ENCODE assay signal across 9 cellular contexts in genomic region chr1:11157867-11158266, GRCh38. TPM values are rescaled to one million over a fixed set of nuclear protein-coding genes. Genes with fewer than 3 reads are reported as not detected.
DNase-seq lines count a peak whose midpoint lies in the region; ATAC-seq, FAIRE-seq and TF ChIP-seq lines count a peak whose summit lies in the region.
"Had no signal": no experiment of that assay in that cellular context is flagged by ENCODE, and none has a peak within 500 bp of the region (broad histone marks: within the 10 kb centered on the region; RNA-seq: fewer than 3 reads in every experiment).

No MANE protein-coding gene starts in this region.

- H3K27me3 Mint-ChIP-seq in effector memory CD8-positive, alpha-beta T cell: no peaks in the 10 kb centered on the region

- H3K4me3 Mint-ChIP-seq in effector memory CD8-positive, alpha-beta T cell: no peak overlapping the region

- intact Hi-C loops in ovary (cut with DNase I): no loop called here

- no peak for TF ChIP-seq CTCF in ovary (IDR thresholded peaks at IDR 0.05)

- H3K4me1 ChIP-seq in ovary (ENCODE audit: insufficient read depth): peaks cover 21% of the 10 kb centered on the region

- peak overlapping the region in 1 of 2 donors; percentile 38 for H3K27ac ChIP-seq in ovary

- H3K27ac Mint-ChIP-seq in effector memory CD8-positive, alpha-beta T cell: peak overlapping the region; percentile 16 to 53

- H3K4me3 ChIP-seq in ovary: no peak overlapping the region

- no peak for ATAC-seq in effector memory CD8-positive, alpha-beta T cell (replicated peaks)
- ATAC-seq in GM19324 (IDR thresholded peaks at IDR 0.05; ENCODE audit: low FRiP score, unreplicated experiment) (no peak), HG02840 (IDR thresholded peaks at IDR 0.05; ENCODE audit: low FRiP score, unreplicated experiment) (no peak)

- H3K9me3 Mint-ChIP-seq in effector memory CD8-positive, alpha-beta T cell: no peaks in the 10 kb centered on the region

- H3K9me3 ChIP-seq in ovary: no peaks in the 10 kb centered on the region

- no peak for FAIRE-seq in GM19239 (lab: Jason Lieb, UNC)

- peaks cover 0 to 4% of the 10 kb centered on the region in 2 donors for H3K4me1 Mint-ChIP-seq in effector memory CD8-positive, alpha-beta T cell (ENCODE audit: low read depth in 2 of 2)

- DNase-seq in Daoy (ENCODE audit: low read depth) (peak; percentile 31), NCI-H524 treated with DMSO at 0.1 percent for 48 hours (lab: John Stamatoyannopoulos, UW) (peak; percentile 34), ovary (peak; percentile 42 to 71 (median 50)), GF-D8 (lab: John Stamatoyannopoulos, UW) (no peak), GM19239 (ENCODE audit: insufficient read length, low spot score) (no peak)
- DNase-seq in effector memory CD8-positive, alpha-beta T cell: no peak

- TF ChIP-seq EP300 in ovary (IDR thresholded peaks at IDR 0.05): no peak

- WGBS in ovary, 3 donors: 6 to 14% (median 7%) methylated on average over 2 of the region's 2 CpGs

- no peaks in the 10 kb centered on the region for H3K27me3 ChIP-seq in ovary

- no peak for TF ChIP-seq POLR2A in ovary (IDR thresholded peaks at IDR 0.05)

- peaks cover 34% of the 10 kb centered on the region for H3K36me3 Mint-ChIP-seq in effector memory CD8-positive, alpha-beta T cell (ENCODE audit: insufficient read depth)

- H3K36me3 ChIP-seq in ovary: no peaks in the 10 kb centered on the region

RNA-seq across cellular contexts. Expression of gene ANGPTL7, which starts 31.3 kb away (rescaled TPM):
- not detected in 2 replicates for total RNA-seq in Daoy (2014; rRNA removed; shearing (Covaris generic))
- 1 to 10 TPM in 3 of 7 donors, under 1 TPM in 2, not detected in 2; 0.30 to 4.8 (median 1.4) TPM for total RNA-seq in ovary
- polyA plus RNA-seq in ovary: 1 to 10 TPM in 1 of 2 donors, under 1 TPM in 1; 0.08 to 4.1 TPM
- total RNA-seq: T-helper 1 cell treated with Interleukin-12 subunit alpha and Interleukin-12 subunit beta and Interleukin-4 antibody, amounts not matched to agents 30 ng/mL and 1 ng/mL, for 36 hours had no signal

RNA-seq across cellular contexts. Expression of gene EXOSC10, which starts 58.2 kb away (rescaled TPM):
- total RNA-seq in Daoy (2014; rRNA removed; shearing (Covaris generic)): 69.1 and 71.2 TPM in 2 replicates
- total RNA-seq in ovary: 10 to 100 TPM; 36.1 to 56.6 (median 48.6) TPM
- 10 to 100 TPM; 42.4 to 60.5 TPM for polyA plus RNA-seq in ovary

Comparison
In these comparisons a context has a peak if more than half of its experiments do, and no peak if none do; other contexts are left out.
1. DNase-seq: peak in Daoy (single experiment), NCI-H524 treated with DMSO at 0.1 percent for 48 hours (single experiment) and ovary (5 of 5); none in effector memory CD8-positive, alpha-beta T cell (0 of 3), GF-D8 (single experiment) and GM19239 (single experiment).